33 cellular contexts compared by ENCODE assay signal in the genomic region with DNA sequence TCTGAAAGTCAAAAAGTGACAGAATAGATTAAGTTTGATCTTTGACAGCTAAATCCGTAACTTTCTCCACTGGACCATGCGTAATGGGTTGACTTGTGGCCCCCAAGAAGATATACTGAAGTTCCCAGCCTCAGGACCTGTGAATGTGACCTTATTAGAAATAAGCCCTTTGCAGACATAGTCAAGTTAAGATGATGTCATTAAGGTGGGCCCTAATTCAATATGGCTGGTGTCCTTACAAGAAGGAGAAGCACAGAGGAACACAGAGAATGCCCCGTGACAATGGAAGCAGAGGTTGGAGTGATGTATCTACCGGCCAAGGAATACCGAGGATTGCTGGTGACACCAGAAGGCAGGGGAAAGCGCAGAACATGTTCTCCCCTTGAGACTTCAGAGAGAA. TPM values are rescaled to one million over a fixed set of nuclear protein-coding genes. Genes with fewer than 3 reads are reported as not detected.
"Had no signal": no experiment of that assay in that cellular context is flagged by ENCODE, and none has a peak within 500 bp of the region (broad histone marks: within the 10 kb centered on the region; RNA-seq: fewer than 3 reads in every experiment).

No MANE protein-coding gene starts in this region.

- H3K4me1 ChIP-seq: parathyroid adenoma, psoas muscle, spleen, suprapubic skin, testis, tibial artery, transverse colon, upper lobe of right lung, uterus had no signal

- H3K4me1 Mint-ChIP-seq: naive B cell; stimulated activated memory B cell treated with anti-CD40 and anti-IgM and Interleukin-4, amounts not matched to agents 10 μg/mL and 1 μg/mL and 100 μg/mL, for 72 hours; stimulated activated naive CD8-positive, alpha-beta T cell treated with anti-CD3 and anti-CD28 coated beads, Interleukin-15, amount 100 ng/mL, for 72 hours had no signal

- H3K9me3 ChIP-seq: ovary, psoas muscle, spleen, suprapubic skin, testis, tibial artery, transverse colon, upper lobe of right lung, uterus had no signal

- H3K27me3 ChIP-seq: neural progenitor cell, ovary, suprapubic skin, testis, tibial artery, transverse colon, upper lobe of right lung, uterus had no signal

- H3K4me2 ChIP-seq: neural progenitor cell, smooth muscle cell had no signal

- H3K4me3 ChIP-seq: neural progenitor cell, ovary, psoas muscle, skin epidermis, smooth muscle cell, spleen, suprapubic skin, testis, tibial artery, transverse colon, upper lobe of right lung, uterus had no signal

- H3K4me3 Mint-ChIP-seq: naive B cell; naive thymus-derived CD8-positive, alpha-beta T cell; nephron; neural progenitor cell; stimulated activated memory B cell treated with anti-CD40 and anti-IgM and Interleukin-4, amounts not matched to agents 10 μg/mL and 1 μg/mL and 100 μg/mL, for 72 hours; stimulated activated naive CD8-positive, alpha-beta T cell treated with anti-CD3 and anti-CD28 coated beads, Interleukin-15, amount 100 ng/mL, for 72 hours; type B pancreatic cell had no signal

- H3K36me3 Mint-ChIP-seq: naive thymus-derived CD8-positive, alpha-beta T cell; neural progenitor cell; stimulated activated memory B cell treated with anti-CD40 and anti-IgM and Interleukin-4, amounts not matched to agents 10 μg/mL and 1 μg/mL and 100 μg/mL, for 72 hours; type B pancreatic cell had no signal

- H3K27ac ChIP-seq: neural progenitor cell, ovary, parathyroid adenoma, psoas muscle, skin epidermis, spleen, suprapubic skin, testis, tibial artery, transverse colon, upper lobe of right lung, uterus had no signal

- H3K36me3 ChIP-seq: neural progenitor cell, ovary, spleen, suprapubic skin, tibial artery, transverse colon, upper lobe of right lung, uterus had no signal

- H3K27ac Mint-ChIP-seq: naive B cell; nephron; neural progenitor cell; stimulated activated memory B cell treated with anti-CD40 and anti-IgM and Interleukin-4, amounts not matched to agents 10 μg/mL and 1 μg/mL and 100 μg/mL, for 72 hours; stimulated activated naive CD8-positive, alpha-beta T cell treated with anti-CD3 and anti-CD28 coated beads, Interleukin-15, amount 100 ng/mL, for 72 hours; type B pancreatic cell had no signal

- ATAC-seq: naive thymus-derived CD8-positive, alpha-beta T cell; psoas muscle; right cardiac atrium; sciatic nerve; stimulated activated memory B cell treated with anti-CD40 and anti-IgM and Interleukin-4, amounts not matched to agents 10 μg/mL and 1 μg/mL and 100 μg/mL, for 72 hours; stimulated activated naive CD8-positive, alpha-beta T cell treated with anti-CD3 and anti-CD28 coated beads, Interleukin-15, amount 100 ng/mL, for 72 hours; stimulated activated naive CD8-positive, alpha-beta T cell treated with anti-CD3 and anti-CD28 coated beads, Interleukin-15, Interleukin-2, amounts not matched to agents 100 U/mL and 50 U/mL, for 24 hours had no signal

- H3K27me3 Mint-ChIP-seq: type B pancreatic cell had no signal

- H3K9ac ChIP-seq: neural progenitor cell, parathyroid adenoma had no signal

- H2AFZ ChIP-seq: neural progenitor cell, parathyroid adenoma had no signal

- DNase-seq: naive B cell; naive thymus-derived CD8-positive, alpha-beta T cell; occipital lobe; ovary; posterior cingulate gyrus; psoas muscle; right cardiac atrium; spleen; stimulated activated CD4-positive, alpha-beta T cell treated with anti-CD3 and anti-CD28 coated beads, Interleukin-12 subunit alpha, Interleukin-12 subunit beta, amount 100 ng/mL, for 4 hours; stimulated activated CD4-positive, alpha-beta T cell treated with anti-CD3 and anti-CD28 coated beads, Interleukin-1b, Interleukin-23, amount 100 ng/mL, for 48 hours; stimulated activated CD4-positive, alpha-beta T cell treated with anti-CD3 and anti-CD28 coated beads, Interleukin-4, amount 100 ng/mL, for 1 hour; stimulated activated CD4-positive, alpha-beta T cell treated with anti-CD3 and anti-CD28 coated beads, Interleukin-4, amount 100 ng/mL, for 4 hours; stimulated activated CD8-positive, alpha-beta memory T cell treated with anti-CD3 and anti-CD28 coated beads, Interleukin-4, amount 100 ng/mL, for 48 hours; stimulated activated naive CD4-positive, alpha-beta T cell; stimulated activated naive CD8-positive, alpha-beta T cell treated with anti-CD3 and anti-CD28 coated beads, Interleukin-15, amount 100 ng/mL, for 72 hours; stimulated activated naive CD8-positive, alpha-beta T cell treated with anti-CD3 and anti-CD28 coated beads, Interleukin-15, Interleukin-2, amounts not matched to agents 100 U/mL and 50 U/mL, for 24 hours; substantia nigra; testis; tibial artery; transverse colon; upper lobe of right lung; uterus had no signal

- H3K9me3 Mint-ChIP-seq: stimulated activated memory B cell treated with anti-CD40 and anti-IgM and Interleukin-4, amounts not matched to agents 10 μg/mL and 1 μg/mL and 100 μg/mL, for 72 hours; type B pancreatic cell had no signal

- H3K79me2 ChIP-seq: parathyroid adenoma had no signal

RNA-seq across cellular contexts. Expression of gene ENPP6, which starts 14.4 kb away (rescaled TPM):
- total RNA-seq: naive thymus-derived CD8-positive, alpha-beta T cell; osteoblast; smooth muscle cell; suprapubic skin had no signal
- polyA plus RNA-seq: neural cell, smooth muscle cell had no signal
